ENCODE assay signal across 1 cellular context in the genomic region with DNA sequence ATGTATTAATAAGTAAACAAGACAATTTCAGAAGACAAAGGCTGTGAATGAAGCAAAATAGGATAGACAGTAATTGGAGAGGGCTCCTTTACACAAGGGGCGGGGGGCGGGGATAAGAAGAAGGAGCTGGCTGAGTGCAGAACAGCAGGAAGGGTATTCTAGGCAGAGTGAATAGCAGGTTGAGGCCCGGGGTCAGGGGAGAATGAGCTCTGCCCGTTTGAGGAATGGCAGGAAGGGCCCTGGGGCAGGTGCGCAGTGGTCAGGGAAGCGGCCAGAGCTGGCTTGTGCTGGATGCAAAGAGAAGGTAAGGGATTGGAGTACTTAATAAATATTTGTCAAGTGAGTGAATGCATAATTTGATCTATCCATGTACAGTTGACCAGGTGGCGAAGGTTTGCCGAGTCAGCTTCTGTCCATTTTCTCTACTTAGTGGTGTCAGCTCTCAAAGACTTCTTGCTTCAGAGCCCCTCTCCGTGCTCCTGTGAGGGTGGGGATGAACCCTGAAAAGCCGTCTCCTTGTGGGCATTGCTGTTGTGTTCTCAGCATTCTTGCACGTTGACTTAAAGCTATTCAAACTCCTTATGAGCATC.
TF ChIP-seq lines count a peak whose summit lies in the region.

No MANE protein-coding gene starts in this region.

TF ChIP-seq in WTC11, 78 proteins besides CTCF, POLR2A, EP300 and RAD21 (continued from another document):
- TF ChIP-seq FOXP1 (CRISPR knock-in tag; IDR thresholded peaks at IDR 0.05; ENCODE audit: borderline replicate concordance) (no peak), CBFB (CRISPR knock-in tag; IDR thresholded peaks at IDR 0.05; ENCODE audit: low read depth) (no peak)
- TF ChIP-seq, protein P1, sequence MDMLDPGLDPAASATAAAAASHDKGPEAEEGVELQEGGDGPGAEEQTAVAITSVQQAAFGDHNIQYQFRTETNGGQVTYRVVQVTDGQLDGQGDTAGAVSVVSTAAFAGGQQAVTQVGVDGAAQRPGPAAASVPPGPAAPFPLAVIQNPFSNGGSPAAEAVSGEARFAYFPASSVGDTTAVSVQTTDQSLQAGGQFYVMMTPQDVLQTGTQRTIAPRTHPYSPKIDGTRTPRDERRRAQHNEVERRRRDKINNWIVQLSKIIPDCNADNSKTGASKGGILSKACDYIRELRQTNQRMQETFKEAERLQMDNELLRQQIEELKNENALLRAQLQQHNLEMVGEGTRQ (CRISPR knock-in tag; IDR thresholded peaks at IDR 0.05) = no peak
